9 cellular contexts compared by ENCODE assay signal in genomic region chr9:88535226-88535931, GRCh38.
DNase-seq lines count a peak whose midpoint lies in the region; ATAC-seq, FAIRE-seq and TF ChIP-seq lines count a peak whose summit lies in the region.
"Had no signal": no experiment of that assay in that cellular context is flagged by ENCODE, and none has a peak within 500 bp of the region (broad histone marks: within the 10 kb centered on the region; RNA-seq: fewer than 3 reads in every experiment).

No MANE protein-coding gene starts in this region.

- DNase-seq in NCI-H82 (lab: John Stamatoyannopoulos, UW) = peak; percentile 14
- DNase-seq in NCI-H82 treated with DMSO at 0.1 percent for 48 hours (lab: John Stamatoyannopoulos, UW; ENCODE audit: unreplicated experiment) = no peak
- no peak for DNase-seq in stimulated activated effector memory CD8-positive, alpha-beta T cell treated with anti-CD3 and anti-CD28 coated beads, Interleukin-12 subunit alpha, Interleukin-12 subunit beta, amount 100 ng/mL, for 72 hours (ENCODE audit: low spot score in 2 of 2)
- DNase-seq in D721Med (ENCODE audit: insufficient read length, low spot score) = no peak
- no peak for DNase-seq in MV-4-11 (lab: John Stamatoyannopoulos, UW)
- DNase-seq in RCC 7860 (ENCODE audit: low spot score) = no peak
- DNase-seq: DND-41 had no signal

- peak overlapping the region; percentile 66 for H3K4me3 ChIP-seq in iPS-18a (ENCODE audit: low read length)

- H3K4me1 ChIP-seq in iPS-18a (ENCODE audit: control insufficient read depth, low read depth, low read length) = peaks cover 5% of the 10 kb centered on the region

- H3K4me3 Mint-ChIP-seq in activated naive CD4-positive, alpha-beta T cell treated with anti-CD3 and anti-CD28 coated beads, Interleukin-2, amount 50 U/mL, for 24 hours = peak overlapping the region; percentile 66
- peak overlapping the region; percentile 9 for H3K4me3 Mint-ChIP-seq in stimulated activated effector memory CD8-positive, alpha-beta T cell treated with anti-CD3 and anti-CD28 coated beads, Interleukin-12 subunit alpha, Interleukin-12 subunit beta, amount 100 ng/mL, for 72 hours

- peaks cover 21% of the 10 kb centered on the region for H3K27me3 Mint-ChIP-seq in activated naive CD4-positive, alpha-beta T cell treated with anti-CD3 and anti-CD28 coated beads, Interleukin-2, amount 50 U/mL, for 24 hours

- H3K36me3 Mint-ChIP-seq in activated naive CD4-positive, alpha-beta T cell treated with anti-CD3 and anti-CD28 coated beads, Interleukin-2, amount 50 U/mL, for 24 hours = no peaks in the 10 kb centered on the region
- no peaks in the 10 kb centered on the region for H3K36me3 Mint-ChIP-seq in stimulated activated effector memory CD8-positive, alpha-beta T cell treated with anti-CD3 and anti-CD28 coated beads, Interleukin-12 subunit alpha, Interleukin-12 subunit beta, amount 100 ng/mL, for 72 hours

- H3K9ac ChIP-seq in iPS-18a (ENCODE audit: low read length) = no peak overlapping the region

- H3K27me3 ChIP-seq in iPS-18a (ENCODE audit: control insufficient read depth, insufficient read depth, low read length) = peaks cover 43% of the 10 kb centered on the region

- no peak overlapping the region for H3K27ac Mint-ChIP-seq in activated naive CD4-positive, alpha-beta T cell treated with anti-CD3 and anti-CD28 coated beads, Interleukin-2, amount 50 U/mL, for 24 hours
- no peak overlapping the region for H3K27ac Mint-ChIP-seq in stimulated activated effector memory CD8-positive, alpha-beta T cell treated with anti-CD3 and anti-CD28 coated beads, Interleukin-12 subunit alpha, Interleukin-12 subunit beta, amount 100 ng/mL, for 72 hours

- TF ChIP-seq CTCF in D721Med (IDR thresholded peaks at IDR 0.05; ENCODE audit: insufficient read depth, missing control alignments) = no peak

- H3K9me3 Mint-ChIP-seq in activated naive CD4-positive, alpha-beta T cell treated with anti-CD3 and anti-CD28 coated beads, Interleukin-2, amount 50 U/mL, for 24 hours = no peaks in the 10 kb centered on the region
- no peaks in the 10 kb centered on the region for H3K9me3 Mint-ChIP-seq in stimulated activated effector memory CD8-positive, alpha-beta T cell treated with anti-CD3 and anti-CD28 coated beads, Interleukin-12 subunit alpha, Interleukin-12 subunit beta, amount 100 ng/mL, for 72 hours

- H3K27ac ChIP-seq in iPS-18a (ENCODE audit: low read length) = no peak overlapping the region

- H3K36me3 ChIP-seq in iPS-18a (ENCODE audit: control insufficient read depth, low read depth, low read length) = no peaks in the 10 kb centered on the region

- ATAC-seq in stimulated activated effector memory CD8-positive, alpha-beta T cell treated with anti-CD3 and anti-CD28 coated beads, Interleukin-12 subunit alpha, Interleukin-12 subunit beta, amount 100 ng/mL, for 72 hours = no peak

- no peaks in the 10 kb centered on the region for H3K9me3 ChIP-seq in iPS-18a (ENCODE audit: control insufficient read depth, low read depth, low read length)

- H3K4me1 Mint-ChIP-seq in activated naive CD4-positive, alpha-beta T cell treated with anti-CD3 and anti-CD28 coated beads, Interleukin-2, amount 50 U/mL, for 24 hours = peaks cover 21% of the 10 kb centered on the region
- peaks cover 12% of the 10 kb centered on the region for H3K4me1 Mint-ChIP-seq in stimulated activated effector memory CD8-positive, alpha-beta T cell treated with anti-CD3 and anti-CD28 coated beads, Interleukin-12 subunit alpha, Interleukin-12 subunit beta, amount 100 ng/mL, for 72 hours

- FAIRE-seq in D721Med (lab: Jason Lieb, UNC) (no peak), RCC 7860 (lab: Jason Lieb, UNC) (no peak)
